Comparison of ENCODE assay signal across 11 cellular contexts in the genomic region with DNA sequence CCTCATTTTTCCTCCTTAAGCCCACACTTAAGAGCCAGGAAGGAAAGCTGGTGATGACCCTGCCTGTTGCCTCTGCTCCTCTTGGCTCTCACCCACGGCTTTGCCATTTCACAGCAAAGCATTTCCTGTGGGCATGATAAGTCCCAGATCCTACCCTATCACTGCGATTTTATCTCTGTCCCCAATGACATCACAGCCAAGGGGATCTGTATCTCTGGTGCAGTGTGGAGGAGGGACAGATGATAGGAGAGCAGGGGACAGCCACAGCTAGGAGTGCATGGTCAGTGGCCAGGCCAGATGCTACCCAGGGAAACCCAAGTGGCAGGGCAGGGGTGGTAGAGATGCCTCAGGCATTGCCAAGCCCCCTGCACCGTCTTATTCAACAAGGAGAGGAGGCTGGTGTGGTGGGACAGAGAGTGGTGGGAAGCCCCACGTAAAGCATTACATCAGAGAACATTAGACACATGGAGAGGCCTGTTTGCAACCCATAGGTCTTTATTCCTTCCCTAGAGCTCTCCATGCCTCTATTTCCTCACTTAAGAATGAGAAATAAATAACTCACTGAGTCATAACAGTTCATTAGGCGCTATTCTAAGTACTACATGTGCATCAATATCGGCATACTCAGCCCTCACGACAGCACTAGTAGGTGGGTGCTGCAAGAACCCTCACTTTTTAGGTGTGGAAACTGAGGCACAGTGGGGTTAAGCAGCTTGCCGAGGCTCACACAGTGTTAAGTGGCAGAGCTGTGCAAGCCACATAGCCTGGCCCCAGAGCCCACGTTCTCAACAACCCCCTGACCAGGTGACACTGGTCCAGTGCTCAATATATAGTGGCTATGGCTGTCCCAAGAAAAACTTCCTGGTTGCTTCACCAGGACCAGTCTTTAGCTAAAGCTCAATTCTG. TPM values are rescaled to one million over a fixed set of nuclear protein-coding genes. Genes with fewer than 3 reads are reported as not detected.
A peak's percentile ranks its signal among the peaks of the same experiment; 100 is the strongest.
DNase-seq lines count a peak whose midpoint lies in the region; ATAC-seq and TF ChIP-seq lines count a peak whose summit lies in the region.
"Had no signal": no experiment of that assay in that cellular context is flagged by ENCODE, and none has a peak within 500 bp of the region (broad histone marks: within the 10 kb centered on the region; RNA-seq: fewer than 3 reads in every experiment).

No MANE protein-coding gene starts in this region.

- peak overlapping the region; percentile 88 for H3K4me3 ChIP-seq in psoas muscle

- H3K36me3 Mint-ChIP-seq in chondrocyte (ENCODE audit: low read depth), result no peaks in the 10 kb centered on the region
- H3K36me3 Mint-ChIP-seq in activated naive CD4-positive, alpha-beta T cell treated with anti-CD3 and anti-CD28 coated beads, Interleukin-2, amount 10 ng/mL, durations not matched to agents 7 days and 5 days, result peaks cover 2% of the 10 kb centered on the region

- in situ Hi-C loops in G401 (cut with HindIII; ENCODE audit: low sequenced_read_pairs), result no loop called here

- CTCF ChIA-PET in activated naive CD4-positive, alpha-beta T cell treated with anti-CD3 and anti-CD28 coated beads, Interleukin-2, amount 10 ng/mL, durations not matched to agents 7 days and 5 days (lab: Charles Lee), result no interaction called here

- intact Hi-C loops in psoas muscle (cut with DNase I), result loop anchor here in 1 of 2 donors (2.0 kb wide), 1 partner anchor 24 kb away; no protein-coding TSS in a partner anchor

- H3K9me3 ChIP-seq in psoas muscle, result no peaks in the 10 kb centered on the region

- H3K27me3 ChIP-seq in psoas muscle (ENCODE audit: insufficient read depth in 3 of 3, low read length in 2 of 3), result no peaks in the 10 kb centered on the region

- peak overlapping the region; percentile 96 for H3K27ac ChIP-seq in psoas muscle

- H3K27ac Mint-ChIP-seq in chondrocyte (ENCODE audit: unreplicated experiment), result no peak overlapping the region
- no peak overlapping the region for H3K27ac Mint-ChIP-seq in activated naive CD4-positive, alpha-beta T cell treated with anti-CD3 and anti-CD28 coated beads, Interleukin-2, amount 10 ng/mL, durations not matched to agents 7 days and 5 days

- no peaks in the 10 kb centered on the region for H3K27me3 Mint-ChIP-seq in chondrocyte (ENCODE audit: low read depth)
- H3K27me3 Mint-ChIP-seq in activated naive CD4-positive, alpha-beta T cell treated with anti-CD3 and anti-CD28 coated beads, Interleukin-2, amount 10 ng/mL, durations not matched to agents 7 days and 5 days, result no peaks in the 10 kb centered on the region

- no peak overlapping the region for H3K4me3 Mint-ChIP-seq in chondrocyte (ENCODE audit: unreplicated experiment)
- no peak overlapping the region for H3K4me3 Mint-ChIP-seq in activated naive CD4-positive, alpha-beta T cell treated with anti-CD3 and anti-CD28 coated beads, Interleukin-2, amount 10 ng/mL, durations not matched to agents 7 days and 5 days

- 39 to 56% (median 40%) methylated on average over 9 of the region's 9 CpGs for WGBS in psoas muscle, 3 donors

- H3K36me3 ChIP-seq in psoas muscle (ENCODE audit: insufficient read depth in 1 of 2, low read depth in 1 of 2), result peaks cover 0 to 6% of the 10 kb centered on the region in 2 donors

- DNase-seq in G401 (ENCODE audit: low spot score), result peak; percentile 34
- DNase-seq in M059J (ENCODE audit: low read depth), result peak; percentile 84
- DNase-seq in chondrocyte (ENCODE audit: low spot score), result peak; percentile 78
- peak in 1 of 2 donors; percentile 47 for DNase-seq in psoas muscle
- DNase-seq in kidney tubule cell (ENCODE audit: low spot score), result no peak
- DNase-seq in activated naive CD4-positive, alpha-beta T cell treated with anti-CD3 and anti-CD28 coated beads, Interleukin-2, amount 10 ng/mL, durations not matched to agents 7 days and 5 days, result no peak
- DNase-seq in H4 (ENCODE audit: low spot score), result no peak
- DNase-seq: activated T-cell treated with anti-CD3 and anti-CD28 coated beads for 4 hours, retina had no signal

- ATAC-seq in psoas muscle, result peak in 1 of 4 donors; percentile 23
- ATAC-seq in GM18519 (IDR thresholded peaks at IDR 0.05; ENCODE audit: low FRiP score, unreplicated experiment), result no peak

- TF ChIP-seq CTCF in chondrocyte (IDR thresholded peaks at IDR 0.05) (no peak), psoas muscle (IDR thresholded peaks at IDR 0.05) (no peak)

- H3K9me3 Mint-ChIP-seq in chondrocyte (ENCODE audit: low read depth), result no peaks in the 10 kb centered on the region
- no peaks in the 10 kb centered on the region for H3K9me3 Mint-ChIP-seq in activated naive CD4-positive, alpha-beta T cell treated with anti-CD3 and anti-CD28 coated beads, Interleukin-2, amount 10 ng/mL, durations not matched to agents 7 days and 5 days

- peaks cover 74% of the 10 kb centered on the region for H3K4me1 ChIP-seq in psoas muscle

- H3K4me1 Mint-ChIP-seq in chondrocyte (ENCODE audit: low read depth), result peaks cover 25% of the 10 kb centered on the region
- peaks cover 57% of the 10 kb centered on the region for H3K4me1 Mint-ChIP-seq in activated naive CD4-positive, alpha-beta T cell treated with anti-CD3 and anti-CD28 coated beads, Interleukin-2, amount 10 ng/mL, durations not matched to agents 7 days and 5 days

RNA-seq across cellular contexts. Expression of a gene that starts 4.6 kb away (rescaled TPM):
- total RNA-seq in G401 (2014; rRNA removed; shearing (Covaris generic)), result 6.7 and 9.8 TPM in 2 replicates
- 6.1 and 7.2 TPM in 2 replicates for total RNA-seq in M059J (2014; rRNA removed; shearing (Covaris generic))
- total RNA-seq in chondrocyte (10.7 to 12.4 TPM (median 11.6 TPM) in 3 replicates), psoas muscle (10 to 100 TPM; 35.4 to 64.3 (median 39.8) TPM)
- polyA plus RNA-seq in psoas muscle, result 10 to 100 TPM; 16.1 to 65.2 (median 51.6) TPM
- 1.6 and 9.2 TPM in 2 replicates for total RNA-seq in H4 (2014; rRNA removed; shearing (Covaris generic))

RNA-seq across cellular contexts. Expression of a gene that starts 16.4 kb away (rescaled TPM):
- not detected in 2 replicates for total RNA-seq in G401 (2014; rRNA removed; shearing (Covaris generic))
- not detected in 2 replicates for total RNA-seq in M059J (2014; rRNA removed; shearing (Covaris generic))
- not detected in 3 replicates for total RNA-seq in chondrocyte
- not detected for total RNA-seq in psoas muscle
- polyA plus RNA-seq in psoas muscle, result 1 to 10 TPM in 1 of 3 donors, under 1 TPM in 1, not detected in 1; 0.48 to 1.0 TPM
- total RNA-seq in H4 (2014; rRNA removed; shearing (Covaris generic)), result not detected in 2 replicates
- total RNA-seq: T-helper 1 cell treated with Interleukin-12 subunit alpha and Interleukin-12 subunit beta and Interleukin-4 antibody, amounts not matched to agents 30 ng/mL and 1 ng/mL, for 36 hours had no signal

RNA-seq across cellular contexts. Expression of a gene that starts 48.9 kb away (rescaled TPM):
- 1.7 and 3.3 TPM in 2 replicates for total RNA-seq in G401 (2014; rRNA removed; shearing (Covaris generic))
- total RNA-seq in M059J (2014; rRNA removed; shearing (Covaris generic)), result 0.34 and 2.4 TPM in 2 replicates
- total RNA-seq in chondrocyte (3.0 to 3.8 TPM (median 3.3 TPM) in 3 replicates), psoas muscle (1 to 10 TPM; 4.0 to 6.5 (median 5.4) TPM)
- polyA plus RNA-seq in psoas muscle, result 1 to 10 TPM; 4.0 to 6.8 (median 4.5) TPM
- total RNA-seq in H4 (2014; rRNA removed; shearing (Covaris generic)), result 0.66 and 1.1 TPM in 2 replicates

RNA-seq across cellular contexts. Expression of a gene that starts 49.8 kb away (rescaled TPM):
- total RNA-seq in G401 (2014; rRNA removed; shearing (Covaris generic)), result 7.7 TPM in 1 of 2 replicates, not detected in the other
- 0.12 and 0.30 TPM in 2 replicates for total RNA-seq in M059J (2014; rRNA removed; shearing (Covaris generic))
- total RNA-seq in chondrocyte (3.1 to 5.9 TPM (median 3.6 TPM) in 3 replicates), psoas muscle (under 1 TPM in 3 of 4 donors, not detected in 1; 0.46 to 0.92 (median 0.80) TPM)
- under 1 TPM in 2 of 3 donors, not detected in 1; 0.49 to 0.70 TPM for polyA plus RNA-seq in psoas muscle
- total RNA-seq in H4 (2014; rRNA removed; shearing (Covaris generic)), result not detected in 2 replicates

RNA-seq across cellular contexts. Expression of a gene that starts 56.7 kb away (rescaled TPM):
- 199 and 283 TPM in 2 replicates for total RNA-seq in G401 (2014; rRNA removed; shearing (Covaris generic))
- total RNA-seq in M059J (2014; rRNA removed; shearing (Covaris generic)), result 157 and 167 TPM in 2 replicates
- total RNA-seq in chondrocyte (96.1 to 129 TPM (median 97.6 TPM) in 3 replicates), psoas muscle (100 to 1,000 TPM; 156 to 181 (median 168) TPM)
- polyA plus RNA-seq in psoas muscle, result 100 to 1,000 TPM; 240 to 403 (median 305) TPM
- total RNA-seq in H4 (2014; rRNA removed; shearing (Covaris generic)), result 222 and 348 TPM in 2 replicates

Comparison
In these comparisons a context has a peak if more than half of its experiments do, and no peak if none do; other contexts are left out.
1. DNase-seq: peak in G401 (single experiment), M059J (single experiment) and chondrocyte (single experiment); none in kidney tubule cell (single experiment), activated naive CD4-positive, alpha-beta T cell treated with anti-CD3 and anti-CD28 coated beads, Interleukin-2, amount 10 ng/mL, durations not matched to agents 7 days and 5 days (single experiment) and H4 (single experiment).